Comparison of ENCODE assay signal across 18 cellular contexts in genomic region chr10:86506062-86506461, GRCh38. TPM values are rescaled to one million over a fixed set of nuclear protein-coding genes. Genes with fewer than 3 reads are reported as not detected.
DNase-seq lines count a peak whose midpoint lies in the region; ATAC-seq and TF ChIP-seq lines count a peak whose summit lies in the region.
"Had no signal": no experiment of that assay in that cellular context is flagged by ENCODE, and none has a peak within 500 bp of the region (broad histone marks: within the 10 kb centered on the region; RNA-seq: fewer than 3 reads in every experiment).

No MANE protein-coding gene starts in this region.

- no peak for TF ChIP-seq CTCF in activated CD8-positive, alpha-beta T cell treated with anti-CD3 and anti-CD28 coated beads for 36 hours (IDR thresholded peaks at IDR 0.05)
- TF ChIP-seq CTCF in nephron (IDR thresholded peaks at IDR 0.05; ENCODE audit: unreplicated experiment in 3 of 3): no peak

- POLR2A ChIA-PET in activated CD8-positive, alpha-beta T cell treated with anti-CD3 and anti-CD28 coated beads for 36 hours (lab: Charles Lee): no interaction called here

- H3K4me1 Mint-ChIP-seq in activated CD8-positive, alpha-beta memory T cell treated with anti-CD3 and anti-CD28 coated beads, Interleukin-2, amount 10 ng/mL, durations not matched to agents 7 days and 5 days: peaks cover 10% of the 10 kb centered on the region
- peaks cover 35% of the 10 kb centered on the region for H3K4me1 Mint-ChIP-seq in activated CD8-positive, alpha-beta T cell treated with anti-CD3 and anti-CD28 coated beads for 36 hours (ENCODE audit: low read depth)
- H3K4me1 Mint-ChIP-seq in nephron: peaks cover 6% of the 10 kb centered on the region

- peaks cover 27% of the 10 kb centered on the region for H3K36me3 ChIP-seq in MG63

- H3K27ac Mint-ChIP-seq in activated CD8-positive, alpha-beta memory T cell treated with anti-CD3 and anti-CD28 coated beads, Interleukin-2, amount 10 ng/mL, durations not matched to agents 7 days and 5 days: peak overlapping the region; percentile 54
- H3K27ac Mint-ChIP-seq in activated CD8-positive, alpha-beta T cell treated with anti-CD3 and anti-CD28 coated beads for 36 hours: peak overlapping the region; percentile 72
- peak overlapping the region; percentile 35 to 72 (median 47) for H3K27ac Mint-ChIP-seq in nephron
- H3K27ac Mint-ChIP-seq: activated CD4-positive, alpha-beta T cell treated with anti-CD3 and anti-CD28 coated beads, Interleukin-2, amount 10 ng/mL, durations not matched to agents 7 days and 5 days had no signal

- H3K4me3 ChIP-seq in MG63: no peak overlapping the region
- H3K4me3 ChIP-seq: esophagus muscularis mucosa, K562, vagina had no signal

- CTCF ChIA-PET in activated CD8-positive, alpha-beta memory T cell treated with anti-CD3 and anti-CD28 coated beads, Interleukin-2, amount 10 ng/mL, durations not matched to agents 7 days and 5 days (lab: Charles Lee): interaction anchor here (1.7 to 2.8 kb wide), 2 partner anchors 10 to 79 kb away, joined by 3 to 8 read pairs; no protein-coding TSS in a partner anchor
- CTCF ChIA-PET in activated CD8-positive, alpha-beta T cell treated with anti-CD3 and anti-CD28 coated beads for 36 hours (lab: Charles Lee): interaction anchor here (1.8 kb wide), 1 partner anchor 106 kb away, joined by 6 read pairs; no protein-coding TSS in a partner anchor

- H3K27me3 Mint-ChIP-seq in activated CD8-positive, alpha-beta memory T cell treated with anti-CD3 and anti-CD28 coated beads, Interleukin-2, amount 10 ng/mL, durations not matched to agents 7 days and 5 days: no peaks in the 10 kb centered on the region
- H3K27me3 Mint-ChIP-seq in activated CD8-positive, alpha-beta T cell treated with anti-CD3 and anti-CD28 coated beads for 36 hours: no peaks in the 10 kb centered on the region
- H3K27me3 Mint-ChIP-seq in nephron (ENCODE audit: low read depth): no peaks in the 10 kb centered on the region
- H3K27me3 Mint-ChIP-seq: activated CD4-positive, alpha-beta T cell treated with anti-CD3 and anti-CD28 coated beads, Interleukin-2, amount 10 ng/mL, durations not matched to agents 7 days and 5 days had no signal

- H3K9me3 Mint-ChIP-seq in activated CD8-positive, alpha-beta memory T cell treated with anti-CD3 and anti-CD28 coated beads, Interleukin-2, amount 10 ng/mL, durations not matched to agents 7 days and 5 days (ENCODE audit: low read depth): no peaks in the 10 kb centered on the region
- no peaks in the 10 kb centered on the region for H3K9me3 Mint-ChIP-seq in activated CD8-positive, alpha-beta T cell treated with anti-CD3 and anti-CD28 coated beads for 36 hours
- H3K9me3 Mint-ChIP-seq in nephron: no peaks in the 10 kb centered on the region
- H3K9me3 Mint-ChIP-seq: activated CD4-positive, alpha-beta T cell treated with anti-CD3 and anti-CD28 coated beads, Interleukin-2, amount 10 ng/mL, durations not matched to agents 7 days and 5 days; activated T-cell treated with anti-CD3 and anti-CD28 coated beads, Interleukin-2, amount 50 U/mL, for 4 hours had no signal

- ATAC-seq in activated CD8-positive, alpha-beta memory T cell treated with anti-CD3 and anti-CD28 coated beads, Interleukin-2, amount 10 ng/mL, durations not matched to agents 7 days and 5 days: no peak
- peak; percentile 24 for ATAC-seq in GM18511 (IDR thresholded peaks at IDR 0.05; ENCODE audit: unreplicated experiment)
- ATAC-seq in activated CD8-positive, alpha-beta T cell treated with anti-CD3 and anti-CD28 coated beads for 36 hours: no peak
- ATAC-seq in GM21423 (IDR thresholded peaks at IDR 0.05; ENCODE audit: unreplicated experiment): no peak
- ATAC-seq: activated T-cell treated with anti-CD3 and anti-CD28 coated beads, Interleukin-2, amount 50 U/mL, for 4 hours had no signal

- no peaks in the 10 kb centered on the region for H3K9me3 ChIP-seq in MG63
- H3K9me3 ChIP-seq: esophagus muscularis mucosa, vagina had no signal

- no peak overlapping the region for H3K4me3 Mint-ChIP-seq in activated CD8-positive, alpha-beta memory T cell treated with anti-CD3 and anti-CD28 coated beads, Interleukin-2, amount 10 ng/mL, durations not matched to agents 7 days and 5 days
- H3K4me3 Mint-ChIP-seq in activated CD8-positive, alpha-beta T cell treated with anti-CD3 and anti-CD28 coated beads for 36 hours: no peak overlapping the region
- H3K4me3 Mint-ChIP-seq in nephron: no peak overlapping the region
- H3K4me3 Mint-ChIP-seq: activated CD4-positive, alpha-beta T cell treated with anti-CD3 and anti-CD28 coated beads, Interleukin-2, amount 10 ng/mL, durations not matched to agents 7 days and 5 days; activated T-cell treated with anti-CD3 and anti-CD28 coated beads, Interleukin-2, amount 50 U/mL, for 4 hours had no signal

- no peak for DNase-seq in activated CD8-positive, alpha-beta memory T cell treated with anti-CD3 and anti-CD28 coated beads, Interleukin-2, amount 10 ng/mL, durations not matched to agents 7 days and 5 days
- no peak for DNase-seq in activated CD8-positive, alpha-beta memory T cell treated with anti-CD3 and anti-CD28 coated beads, Interleukin-2, amount 50 U/mL, for 4 hours
- DNase-seq in activated CD8-positive, alpha-beta T cell treated with anti-CD3 and anti-CD28 coated beads for 36 hours: no peak
- no peak for DNase-seq in MG63
- DNase-seq in cerebellum (ENCODE audit: low spot score): no peak
- DNase-seq: activated CD4-positive, alpha-beta T cell treated with anti-CD3 and anti-CD28 coated beads, Interleukin-2, amount 10 ng/mL, durations not matched to agents 7 days and 5 days; activated T-cell treated with anti-CD3 and anti-CD28 coated beads, Interleukin-2, amount 50 U/mL, for 4 hours; DMS53; NCI-H187 treated with DMSO at 0.1 percent for 48 hours; NCI-H345; stimulated activated CD4-positive, alpha-beta T cell treated with anti-CD3 and anti-CD28 coated beads, Interleukin-4, amount 100 ng/mL, for 4 hours; substantia nigra had no signal

- no peaks in the 10 kb centered on the region for H3K27me3 ChIP-seq in MG63
- H3K27me3 ChIP-seq: esophagus muscularis mucosa, vagina had no signal

- intact Hi-C loops in activated CD8-positive, alpha-beta T cell treated with anti-CD3 and anti-CD28 coated beads for 36 hours (cut with micrococcal nuclease): no loop called here

- peaks cover 18% of the 10 kb centered on the region for H3K36me3 Mint-ChIP-seq in activated CD8-positive, alpha-beta memory T cell treated with anti-CD3 and anti-CD28 coated beads, Interleukin-2, amount 10 ng/mL, durations not matched to agents 7 days and 5 days
- H3K36me3 Mint-ChIP-seq in activated CD8-positive, alpha-beta T cell treated with anti-CD3 and anti-CD28 coated beads for 36 hours (ENCODE audit: low read depth): peaks cover 21% of the 10 kb centered on the region
- peaks cover 23% of the 10 kb centered on the region for H3K36me3 Mint-ChIP-seq in nephron (ENCODE audit: low read depth)

RNA-seq across cellular contexts. Expression of gene WAPL, which starts 15.5 kb away (rescaled TPM):
- 10 to 100 TPM; 48.5 to 52.6 TPM for total RNA-seq in activated CD8-positive, alpha-beta memory T cell treated with anti-CD3 and anti-CD28 coated beads, Interleukin-2, amount 10 ng/mL, durations not matched to agents 7 days and 5 days
- total RNA-seq in activated CD8-positive, alpha-beta T cell treated with anti-CD3 and anti-CD28 coated beads for 36 hours: 10 to 100 TPM; 40.9 to 42.0 TPM
- 15.4 and 33.7 TPM in 2 replicates for total RNA-seq in MG63 (2014; rRNA removed; shearing (Covaris generic); ENCODE audit: low replicate concordance)
- total RNA-seq in cerebellum: 57.0 TPM
